In the genomic region with DNA sequence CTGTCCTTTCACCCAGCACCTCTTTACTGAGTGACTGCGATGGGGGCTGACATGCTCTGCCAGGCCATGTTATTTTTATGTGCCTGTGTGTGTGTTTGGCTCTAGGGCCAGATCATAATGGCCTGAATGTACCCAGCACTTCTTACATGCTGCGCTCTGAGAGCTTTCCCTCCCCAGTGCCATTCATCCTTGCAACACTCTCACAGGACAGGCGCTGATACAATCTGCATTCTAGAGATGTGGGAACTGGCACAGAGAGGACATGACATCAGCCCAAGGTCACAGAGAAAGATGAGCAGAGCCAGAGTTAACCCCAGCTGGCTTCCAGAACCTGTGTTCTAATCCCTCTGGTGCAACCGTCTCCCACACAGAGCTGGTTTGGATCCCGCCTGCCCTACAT, we compare ENCODE assay signal across 19 cellular contexts. TPM values are rescaled to one million over a fixed set of nuclear protein-coding genes. Genes with fewer than 3 reads are reported as not detected.
A peak's percentile ranks its signal among the peaks of the same experiment; 100 is the strongest.
DNase-seq lines count a peak whose midpoint lies in the region; ATAC-seq and TF ChIP-seq lines count a peak whose summit lies in the region.
"Had no signal": no experiment of that assay in that cellular context is flagged by ENCODE, and none has a peak within 500 bp of the region (broad histone marks: within the 10 kb centered on the region; RNA-seq: fewer than 3 reads in every experiment).

No MANE protein-coding gene starts in this region.

- intact Hi-C loops in left ventricle myocardium superior (cut with micrococcal nuclease) = no loop called here
- intact Hi-C loops in mucosa of descending colon (cut with DNase I, micrococcal nuclease) = loop anchor here in 1 of 2 donors (10.0 kb wide), 1 partner anchor 49 kb away; no protein-coding TSS in a partner anchor

- in situ Hi-C loops in GM23248 (cut with MboI) = no loop called here

- H3K27me3 Mint-ChIP-seq in chondrocyte (ENCODE audit: low read depth) = no peaks in the 10 kb centered on the region
- peaks cover 31% of the 10 kb centered on the region for H3K27me3 Mint-ChIP-seq in progenitor cell of endocrine pancreas
- peaks cover 13% of the 10 kb centered on the region for H3K27me3 Mint-ChIP-seq in T-helper 17 cell
- no peaks in the 10 kb centered on the region for H3K27me3 Mint-ChIP-seq in T-helper 2 cell treated with Interferon-gamma antibody and Interleukin-4, amounts not matched to agents 5 μg/mL and 100 μg/mL, for 36 hours (ENCODE audit: low read depth)
- H3K27me3 Mint-ChIP-seq: activated CD4-positive, alpha-beta memory T cell treated with anti-CD3 and anti-CD28 coated beads, Interleukin-2, amount 10 ng/mL, durations not matched to agents 7 days and 5 days; activated naive CD4-positive, alpha-beta T cell treated with anti-CD3 and anti-CD28 coated beads, Interleukin-2, amount 50 U/mL, for 24 hours had no signal

- H3K27ac Mint-ChIP-seq in chondrocyte (ENCODE audit: unreplicated experiment) (peak overlapping the region; percentile 54), progenitor cell of endocrine pancreas (peak overlapping the region; percentile 44), T-helper 17 cell (no peak overlapping the region)
- no peak overlapping the region for H3K27ac Mint-ChIP-seq in T-helper 2 cell treated with Interferon-gamma antibody and Interleukin-4, amounts not matched to agents 5 μg/mL and 100 μg/mL, for 36 hours
- H3K27ac Mint-ChIP-seq: activated CD4-positive, alpha-beta memory T cell treated with anti-CD3 and anti-CD28 coated beads, Interleukin-2, amount 10 ng/mL, durations not matched to agents 7 days and 5 days; activated naive CD4-positive, alpha-beta T cell treated with anti-CD3 and anti-CD28 coated beads, Interleukin-2, amount 50 U/mL, for 24 hours; CD8-positive, alpha-beta T cell; nephron progenitor cell had no signal

- H3K4me1 ChIP-seq in GM23248 (ENCODE audit: insufficient read depth) = peaks cover 4% of the 10 kb centered on the region
- H3K4me1 ChIP-seq in mucosa of descending colon (ENCODE audit: low read depth) = peaks cover 56% of the 10 kb centered on the region

- no peak overlapping the region for H3K27ac ChIP-seq in GM23248
- H3K27ac ChIP-seq: brain microvascular endothelial cell, epithelial cell of prostate had no signal

- peaks cover 8% of the 10 kb centered on the region for H3F3A ChIP-seq in GM23248 (ENCODE audit: insufficient read depth)

- whole genome bisulfite sequencing in GM23248 (ENCODE audit: low coverage in 1 of 2, low lambda C conversion rate in 2 of 2, missing lambda C conversion rate in 2 of 2), 2 experiments = 76 to 80% methylated on average over 5 of the region's 5 CpGs

- H3K4me1 Mint-ChIP-seq in chondrocyte (ENCODE audit: low read depth) = peaks cover 31% of the 10 kb centered on the region
- H3K4me1 Mint-ChIP-seq in progenitor cell of endocrine pancreas (ENCODE audit: low read depth) = peaks cover 14% of the 10 kb centered on the region
- peaks cover 5% of the 10 kb centered on the region for H3K4me1 Mint-ChIP-seq in T-helper 17 cell
- H3K4me1 Mint-ChIP-seq in T-helper 2 cell treated with Interferon-gamma antibody and Interleukin-4, amounts not matched to agents 5 μg/mL and 100 μg/mL, for 36 hours (ENCODE audit: low read depth) = no peaks in the 10 kb centered on the region
- H3K4me1 Mint-ChIP-seq: activated CD4-positive, alpha-beta memory T cell treated with anti-CD3 and anti-CD28 coated beads, Interleukin-2, amount 10 ng/mL, durations not matched to agents 7 days and 5 days; activated naive CD4-positive, alpha-beta T cell treated with anti-CD3 and anti-CD28 coated beads, Interleukin-2, amount 50 U/mL, for 24 hours had no signal

- H3K36me3 Mint-ChIP-seq in chondrocyte (ENCODE audit: low read depth) (peaks cover 12% of the 10 kb centered on the region), progenitor cell of endocrine pancreas (ENCODE audit: insufficient read depth) (peaks cover 11% of the 10 kb centered on the region), T-helper 17 cell (ENCODE audit: low read depth) (no peaks in the 10 kb centered on the region)
- H3K36me3 Mint-ChIP-seq in T-helper 2 cell treated with Interferon-gamma antibody and Interleukin-4, amounts not matched to agents 5 μg/mL and 100 μg/mL, for 36 hours (ENCODE audit: low read depth) = no peaks in the 10 kb centered on the region
- H3K36me3 Mint-ChIP-seq: activated naive CD4-positive, alpha-beta T cell treated with anti-CD3 and anti-CD28 coated beads, Interleukin-2, amount 50 U/mL, for 24 hours; CD8-positive, alpha-beta T cell had no signal

- DNase-seq in GM23248 = peak; percentile 14
- no peak for DNase-seq in chondrocyte (ENCODE audit: low spot score)
- DNase-seq in left ventricle myocardium superior = no peak
- DNase-seq in progenitor cell of endocrine pancreas (ENCODE audit: low spot score, unreplicated experiment) = no peak
- no peak for DNase-seq in T-helper 17 cell
- no peak for DNase-seq in T-helper 2 cell treated with Interferon-gamma antibody and Interleukin-4, amounts not matched to agents 5 μg/mL and 100 μg/mL, for 36 hours (ENCODE audit: low spot score)
- no peak for DNase-seq in mucosa of descending colon
- DNase-seq in stimulated activated CD4-positive, alpha-beta T cell treated with anti-CD3 and anti-CD28 coated beads, Interleukin-12 subunit alpha, Interleukin-12 subunit beta, amount 100 ng/mL, for 4 hours = no peak
- DNase-seq: activated CD4-positive, alpha-beta memory T cell treated with anti-CD3 and anti-CD28 coated beads, Interleukin-2, amount 10 ng/mL, durations not matched to agents 7 days and 5 days; activated T-cell treated with anti-CD3 and anti-CD28 coated beads, Interleukin-2, amount 50 U/mL, for 48 hours; brain microvascular endothelial cell; CD8-positive, alpha-beta T cell; DMS79 treated with DMSO at 0.1 percent for 48 hours; NCI-H1694 treated with DMSO at 0.1 percent for 48 hours; NCI-H2227 treated with DMSO at 0.1 percent for 48 hours; nephron progenitor cell; stimulated activated naive CD4-positive, alpha-beta T cell treated with Interleukin-2 at 50 U/mL for 16 hours had no signal

- H3K4me3 ChIP-seq in GM23248 (no peak overlapping the region), mucosa of descending colon (no peak overlapping the region)

- H3K9me3 ChIP-seq in GM23248 (ENCODE audit: low read depth) (no peaks in the 10 kb centered on the region), T-helper 17 cell (ENCODE audit: control insufficient read depth, low read length, poor library complexity, severe bottlenecking) (no peaks in the 10 kb centered on the region), mucosa of descending colon (no peaks in the 10 kb centered on the region)

- no peaks in the 10 kb centered on the region for H3K9me3 Mint-ChIP-seq in chondrocyte (ENCODE audit: low read depth)
- H3K9me3 Mint-ChIP-seq in progenitor cell of endocrine pancreas (ENCODE audit: low read depth) = no peaks in the 10 kb centered on the region
- no peaks in the 10 kb centered on the region for H3K9me3 Mint-ChIP-seq in T-helper 2 cell treated with Interferon-gamma antibody and Interleukin-4, amounts not matched to agents 5 μg/mL and 100 μg/mL, for 36 hours
- H3K9me3 Mint-ChIP-seq: activated CD4-positive, alpha-beta memory T cell treated with anti-CD3 and anti-CD28 coated beads, Interleukin-2, amount 10 ng/mL, durations not matched to agents 7 days and 5 days; activated naive CD4-positive, alpha-beta T cell treated with anti-CD3 and anti-CD28 coated beads, Interleukin-2, amount 50 U/mL, for 24 hours; CD8-positive, alpha-beta T cell; nephron progenitor cell had no signal

- ATAC-seq in left ventricle myocardium superior (peak; percentile 90), T-helper 17 cell (no peak), mucosa of descending colon (no peak)
- ATAC-seq: CD8-positive, alpha-beta T cell had no signal

- no peaks in the 10 kb centered on the region for H3K36me3 ChIP-seq in GM23248 (ENCODE audit: low read depth)
- no peaks in the 10 kb centered on the region for H3K36me3 ChIP-seq in mucosa of descending colon (ENCODE audit: low read depth)
- H3K36me3 ChIP-seq: brain microvascular endothelial cell had no signal

- H2AFZ ChIP-seq in GM23248 = no peak overlapping the region

- no peak overlapping the region for H3K9ac ChIP-seq in GM23248

- H3K4me2 ChIP-seq in GM23248 (ENCODE audit: unreplicated experiment) = no peak overlapping the region

- no peaks in the 10 kb centered on the region for H3K27me3 ChIP-seq in GM23248 (replicated peaks; ENCODE audit: insufficient read depth)
- H3K27me3 ChIP-seq: brain microvascular endothelial cell had no signal

- peaks cover 32% of the 10 kb centered on the region for H3K79me2 ChIP-seq in GM23248 (ENCODE audit: insufficient read depth)

- no peaks in the 10 kb centered on the region for H4K20me1 ChIP-seq in GM23248 (ENCODE audit: insufficient read depth)

- no peaks in the 10 kb centered on the region for H3K9me2 ChIP-seq in GM23248 (ENCODE audit: insufficient read depth)

- H3K4me3 Mint-ChIP-seq in chondrocyte (ENCODE audit: unreplicated experiment) = no peak overlapping the region
- H3K4me3 Mint-ChIP-seq in progenitor cell of endocrine pancreas (ENCODE audit: low read depth) = no peak overlapping the region
- no peak overlapping the region for H3K4me3 Mint-ChIP-seq in T-helper 17 cell
- no peak overlapping the region for H3K4me3 Mint-ChIP-seq in T-helper 2 cell treated with Interferon-gamma antibody and Interleukin-4, amounts not matched to agents 5 μg/mL and 100 μg/mL, for 36 hours
- H3K4me3 Mint-ChIP-seq: activated CD4-positive, alpha-beta memory T cell treated with anti-CD3 and anti-CD28 coated beads, Interleukin-2, amount 10 ng/mL, durations not matched to agents 7 days and 5 days; activated naive CD4-positive, alpha-beta T cell treated with anti-CD3 and anti-CD28 coated beads, Interleukin-2, amount 50 U/mL, for 24 hours; CD8-positive, alpha-beta T cell; nephron progenitor cell had no signal

- TF ChIP-seq CTCF in chondrocyte (IDR thresholded peaks at IDR 0.05) (no peak), progenitor cell of endocrine pancreas (IDR thresholded peaks at IDR 0.05; ENCODE audit: unreplicated experiment) (no peak), mucosa of descending colon (IDR thresholded peaks at IDR 0.05) (no peak)

RNA-seq across cellular contexts. Expression of gene ARHGEF10L, which starts 54.5 kb away (rescaled TPM):
- 16.1 and 19.3 TPM in 2 replicates for total RNA-seq in GM23248 (2014; rRNA removed; shearing (Covaris generic))
- 6.0 TPM in 2 replicates for polyA plus RNA-seq in GM23248 (2016; fragmentation: Nextera tagmentation; extraction: Ambion mirVana)
- total RNA-seq in chondrocyte (27.3 to 40.6 TPM (median 40.0 TPM) in 3 replicates), left ventricle myocardium superior (54.9 TPM), progenitor cell of endocrine pancreas (28.0 and 31.3 TPM in 2 replicates), T-helper 17 cell (under 1 TPM in 1 of 2 donors, not detected in 1; 0.35 TPM), mucosa of descending colon (100 to 1,000 TPM in 2 of 3 donors, 10 to 100 TPM in 1; 87.6 to 146 (median 144) TPM)
- total RNA-seq: activated CD4-positive, alpha-beta memory T cell treated with anti-CD3 and anti-CD28 coated beads, Interleukin-2, amount 10 ng/mL, durations not matched to agents 7 days and 5 days; CD8-positive, alpha-beta T cell had no signal

Comparison
In these comparisons a context has a peak if more than half of its experiments do, and no peak if none do; other contexts are left out.
1. H3K27ac Mint-ChIP-seq: peak in chondrocyte (single experiment) and progenitor cell of endocrine pancreas (single experiment); none in T-helper 17 cell (single experiment) and T-helper 2 cell treated with Interferon-gamma antibody and Interleukin-4, amounts not matched to agents 5 μg/mL and 100 μg/mL, for 36 hours (single experiment).
2. RNA of gene ARHGEF10L, which starts 54.5 kb away (total RNA-seq): 87.6 to 146 TPM in mucosa of descending colon, 54.9 TPM in left ventricle myocardium superior (single experiment), 27.3 to 40.6 TPM in chondrocyte, 28.0 to 31.3 TPM in progenitor cell of endocrine pancreas and 16.1 to 19.3 TPM in GM23248; 0.35 TPM in T-helper 17 cell; every median in the first group is over 10 times any median in the second.